In genomic region chr5:126801992-126802294, GRCh38 we compare ENCODE assay signal across 1 cellular context.
TF ChIP-seq lines count a peak whose summit lies in the region.

No MANE protein-coding gene starts in this region.

TF ChIP-seq in K562, 482 proteins besides CTCF, POLR2A, EP300 and RAD21 (continued from another document):
- TF ChIP-seq CEBPG (CRISPR knock-in tag; IDR thresholded peaks at IDR 0.05) (no peak), CEBPG (tag; conservative IDR thresholded peaks at IDR 0.05 in 1 of 2, IDR thresholded peaks at IDR 0.05 in 1 of 2) (0 out of 4 replicates have a peak, but pooled peaks of 1 of the 2 experiments have one; percentile 23), CEBPB (tag; IDR thresholded peaks at IDR 0.05) (0 out of 2 replicates have a peak, but pooled peaks have one; percentile 60), DEAF1 (CRISPR knock-in tag; IDR thresholded peaks at IDR 0.05) (0 out of 2 replicates have a peak, but pooled peaks have one; percentile 16), ZNF384 (IDR thresholded peaks at IDR 0.05; ENCODE audit: low read depth, low read length) (peak; percentile 38; the same call in 1 of the 2 replicates)
